ENCODE assay signal across 9 cellular contexts in the genomic region with DNA sequence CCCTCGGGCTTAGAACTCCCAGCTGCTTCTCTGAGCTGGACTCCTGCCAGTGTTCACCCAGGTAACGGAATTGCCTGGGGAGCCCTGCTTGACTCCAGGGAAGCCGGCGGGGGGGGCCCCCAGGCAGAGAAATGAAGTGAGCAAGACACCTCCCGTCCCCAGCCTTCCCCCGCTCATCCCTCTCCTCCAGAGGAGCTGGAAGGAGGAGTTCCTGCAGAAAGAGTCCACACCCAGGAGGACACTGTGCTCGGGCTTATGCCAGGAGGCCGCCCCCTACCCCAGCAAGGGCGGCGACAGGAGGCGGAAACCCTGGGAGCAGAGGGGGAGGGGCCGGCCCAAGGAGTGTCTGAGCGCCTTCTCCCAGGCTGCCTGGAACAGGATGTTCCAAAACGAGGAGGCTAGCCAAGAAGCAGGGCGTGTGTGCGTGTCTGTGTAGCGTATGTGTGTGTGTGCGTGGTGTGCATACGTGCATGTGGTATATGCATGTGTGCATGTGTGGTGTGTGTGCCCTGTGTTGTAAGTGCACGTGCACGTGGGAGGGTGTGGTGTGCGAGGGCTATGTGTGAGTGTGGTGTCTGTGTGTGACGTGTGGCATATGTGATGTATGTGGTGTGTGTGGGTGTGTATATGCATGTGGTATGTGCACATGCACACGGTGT.
DNase-seq lines count a peak whose midpoint lies in the region; ATAC-seq and TF ChIP-seq lines count a peak whose summit lies in the region.
"Had no signal": no experiment of that assay in that cellular context is flagged by ENCODE, and none has a peak within 500 bp of the region (broad histone marks: within the 10 kb centered on the region; RNA-seq: fewer than 3 reads in every experiment).

No MANE protein-coding gene starts in this region.

- no peak for TF ChIP-seq CTCF in DND-41 (IDR thresholded peaks at IDR 0.05; ENCODE audit: borderline replicate concordance, extremely low read depth, low read length, poor library complexity, severe bottlenecking)
- no peak for TF ChIP-seq CTCF in fibroblast of pulmonary artery (IDR thresholded peaks at IDR 0.05; ENCODE audit: low read length, missing control alignments)
- no peak for TF ChIP-seq CTCF in ovary (IDR thresholded peaks at IDR 0.05)
- no peak for TF ChIP-seq CTCF in OCI-LY7 (conservative IDR thresholded peaks at IDR 0.05; ENCODE audit: low read length)

- BruUV-seq in OCI-LY7 (replicated peaks; lab: Mats Ljungman, UMichigan), result no TSS peak

- CTCF ChIA-PET in OCI-LY7 (lab: Charles Lee; ENCODE audit: unreplicated experiment), result interaction anchor here (0.6 kb wide), 1 partner anchor 110 kb away, joined by 3 read pairs; no protein-coding TSS in a partner anchor

- H3K27ac ChIP-seq in DND-41 (ENCODE audit: low read length) (no peak overlapping the region), ovary (no peak overlapping the region), OCI-LY7 (ENCODE audit: low read depth, low read length, poor library complexity, severe bottlenecking) (no peak overlapping the region)

- TF ChIP-seq POLR2A in ovary (IDR thresholded peaks at IDR 0.05), result no peak

- no peaks in the 10 kb centered on the region for H3K4me1 ChIP-seq in DND-41 (ENCODE audit: insufficient read depth, low read length)
- H3K4me1 ChIP-seq in ovary (ENCODE audit: insufficient read depth), result peaks cover 15% of the 10 kb centered on the region
- H3K4me1 ChIP-seq in OCI-LY7 (ENCODE audit: insufficient read depth, low read length, poor library complexity, severe bottlenecking), result no peaks in the 10 kb centered on the region

- TF ChIP-seq EP300 in ovary (IDR thresholded peaks at IDR 0.05), result no peak

- H3K27me3 ChIP-seq in DND-41 (ENCODE audit: insufficient read depth, low read length, poor library complexity) (no peaks in the 10 kb centered on the region), ovary (no peaks in the 10 kb centered on the region)

- H3K4me3 ChIP-seq in DND-41 (ENCODE audit: low read depth in 1 of 2, low read length in 2 of 2), result no peak overlapping the region
- H3K4me3 ChIP-seq in fibroblast of pulmonary artery (replicated peaks; ENCODE audit: low read depth, low read length), result no peak overlapping the region
- no peak overlapping the region for H3K4me3 ChIP-seq in ovary
- H3K4me3 ChIP-seq in OCI-LY7 (ENCODE audit: low read depth, low read length, poor library complexity, severe bottlenecking), result no peak overlapping the region

- ATAC-seq in DND-41 (ENCODE audit: insufficient read depth, low read depth), result peak; percentile 42; the same call in 2 of the 3 replicates
- ATAC-seq in HG03571 (IDR thresholded peaks at IDR 0.05; ENCODE audit: unreplicated experiment), result no peak
- ATAC-seq in GM19463 (IDR thresholded peaks at IDR 0.05; ENCODE audit: unreplicated experiment), result no peak
- ATAC-seq in HG03354 (IDR thresholded peaks at IDR 0.05; ENCODE audit: poor library complexity, severe bottlenecking, unreplicated experiment), result no peak

- no peak overlapping the region for H3K4me2 ChIP-seq in DND-41 (ENCODE audit: insufficient read depth, low read length)
- no peak overlapping the region for H3K4me2 ChIP-seq in OCI-LY7 (ENCODE audit: low read length)

- H3K79me2 ChIP-seq in DND-41 (ENCODE audit: insufficient read depth, low read length), result no peaks in the 10 kb centered on the region
- no peaks in the 10 kb centered on the region for H3K79me2 ChIP-seq in OCI-LY7 (ENCODE audit: insufficient read depth, low read depth, low read length)

- WGBS in ovary, 3 donors, result 9 to 14% (median 10%) methylated on average over 23 to 24 of the region's 24 CpGs

- DNase-seq in DND-41, result peak; percentile 21
- peak; percentile 7 for DNase-seq in NCI-H510A treated with DMSO at 0.1 percent for 48 hours (lab: John Stamatoyannopoulos, UW)
- peak; percentile 89 for DNase-seq in fibroblast of pulmonary artery (ENCODE audit: low read depth)
- peak; percentile 67 to 98 (median 94) for DNase-seq in ovary
- no peak for DNase-seq in OCI-LY7 (ENCODE audit: low spot score)
- DNase-seq: activated naive CD8-positive, alpha-beta T cell treated with anti-CD3 and anti-CD28 coated beads, Interleukin-2, amount 10 ng/mL, durations not matched to agents 7 days and 5 days had no signal

- H3K9me3 ChIP-seq in DND-41 (ENCODE audit: insufficient read depth, low read length, severe bottlenecking) (no peaks in the 10 kb centered on the region), ovary (no peaks in the 10 kb centered on the region), OCI-LY7 (ENCODE audit: low read length) (no peaks in the 10 kb centered on the region)

- POLR2A ChIA-PET in OCI-LY7 (lab: Charles Lee), result interaction anchor here (1.2 kb wide), 1 partner anchor 42 kb away, joined by 5 read pairs; no protein-coding TSS in a partner anchor

- H3K9ac ChIP-seq in DND-41 (ENCODE audit: low read depth, low read length), result no peak overlapping the region

- no peaks in the 10 kb centered on the region for H3K36me3 ChIP-seq in DND-41 (ENCODE audit: insufficient read depth, low read length)
- H3K36me3 ChIP-seq in ovary, result no peaks in the 10 kb centered on the region
- H3K36me3 ChIP-seq in OCI-LY7 (ENCODE audit: insufficient read depth, low read length), result no peaks in the 10 kb centered on the region

- H2AFZ ChIP-seq in DND-41 (ENCODE audit: low read depth, low read length) (no peak overlapping the region), OCI-LY7 (ENCODE audit: low read length) (no peak overlapping the region)

- H4K20me1 ChIP-seq in DND-41 (ENCODE audit: insufficient read depth, low read length) (peaks cover 3% of the 10 kb centered on the region; the same call in 1 of the 2 replicates), OCI-LY7 (ENCODE audit: insufficient read depth, low read length) (no peaks in the 10 kb centered on the region)

- H3K9me2 ChIP-seq in OCI-LY7 (ENCODE audit: insufficient read depth, low read length), result no peaks in the 10 kb centered on the region

- intact Hi-C loops in ovary (cut with DNase I) (loop anchor here in 1 of 4 donors (10.0 kb wide), 1 partner anchor 182 kb away; no protein-coding TSS in a partner anchor), OCI-LY7 (cut with micrococcal nuclease; ENCODE audit: unreplicated experiment) (no loop called here)
